ENCODE assay signal across 1 cellular context in genomic region chr1:11998636-11999035, GRCh38.
TF ChIP-seq lines count a peak whose summit lies in the region.

No MANE protein-coding gene starts in this region.

TF ChIP-seq in IMR-90, 13 proteins besides CTCF, POLR2A, EP300 and RAD21:
- TF ChIP-seq MAZ (IDR thresholded peaks at IDR 0.05; ENCODE audit: borderline replicate concordance, low read depth, low read length) (no peak), USF2 (IDR thresholded peaks at IDR 0.05; ENCODE audit: low read depth, low read length) (no peak), ELK1 (IDR thresholded peaks at IDR 0.05; ENCODE audit: borderline replicate concordance, low read depth, low read length) (no peak), CHD1 (IDR thresholded peaks at IDR 0.05; ENCODE audit: low read depth, low read length) (no peak), RCOR1 (IDR thresholded peaks at IDR 0.05; ENCODE audit: insufficient replicate concordance, low read length) (no peak), MAFK (IDR thresholded peaks at IDR 0.05; ENCODE audit: low read depth, low read length) (no peak), NFE2L2 (IDR thresholded peaks at IDR 0.05; ENCODE audit: low read depth, low read length) (no peak), CEBPB (IDR thresholded peaks at IDR 0.05; ENCODE audit: low read depth, low read length) (no peak), SMC3 (IDR thresholded peaks at IDR 0.05; ENCODE audit: low read depth, low read length) (no peak), RFX5 (IDR thresholded peaks at IDR 0.05; ENCODE audit: low read depth, low read length) (no peak), FOS (IDR thresholded peaks at IDR 0.05; ENCODE audit: low read depth, low read length) (no peak), MXI1 (IDR thresholded peaks at IDR 0.05; ENCODE audit: borderline replicate concordance, low read depth, low read length) (no peak), BHLHE40 (IDR thresholded peaks at IDR 0.05; ENCODE audit: low read depth, low read length) (no peak)
